ENCODE assay signal across 8 cellular contexts in genomic region chr21:16419188-16419874, GRCh38.
DNase-seq lines count a peak whose midpoint lies in the region; ATAC-seq, FAIRE-seq and TF ChIP-seq lines count a peak whose summit lies in the region.

No MANE protein-coding gene starts in this region.

- no TSS peak for BruUV-seq in GM12878 (replicated peaks; lab: Mats Ljungman, UMichigan)

- SMC1A ChIA-PET in GM12878 (lab: Charles Lee; ENCODE audit: uncharacterized antibody, unreplicated experiment), result interaction anchor here (0.6 kb wide), 1 partner anchor 257 kb away, joined by 3 read pairs; no protein-coding TSS in a partner anchor

- WGBS in GM12878 (ENCODE audit: insufficient coverage, insufficient replicate concordance, low lambda C conversion rate, missing lambda C conversion rate), result 42% methylated on average over 13 of the region's 13 CpGs

- peak overlapping the region; percentile 48 for H3K4me3 ChIP-seq in LNCaP clone FGC (ENCODE audit: low read depth, low read length)
- no peak overlapping the region for H3K4me3 ChIP-seq in GM12878

- peak; percentile 70 for DNase-seq in LNCaP clone FGC (ENCODE audit: low read depth)
- DNase-seq in GM12878 (ENCODE audit: low read depth, low spot score), result no peak
- DNase-seq in kidney tubule cell (ENCODE audit: low spot score), result peak; percentile 61
- peak; percentile 74 for DNase-seq in superior temporal gyrus (ENCODE audit: extremely low spot score)
- no peak for DNase-seq in stimulated activated CD4-positive, alpha-beta T cell treated with anti-CD3 and anti-CD28 coated beads, Interleukin-4, amount 100 ng/mL, for 4 hours
- DNase-seq in activated naive CD4-positive, alpha-beta T cell treated with anti-CD3 and anti-CD28 coated beads, Interleukin-2, amount 50 U/mL, for 72 hours (ENCODE audit: low spot score in 2 of 2), result no peak

- ATAC-seq in GM12878, result peak; percentile 59
- no peak for ATAC-seq in GM21528 (IDR thresholded peaks at IDR 0.05; ENCODE audit: low FRiP score, unreplicated experiment)
- no peak for ATAC-seq in activated naive CD4-positive, alpha-beta T cell treated with anti-CD3 and anti-CD28 coated beads, Interleukin-2, amount 50 U/mL, for 72 hours
- no peak for ATAC-seq in GM21367 (IDR thresholded peaks at IDR 0.05; ENCODE audit: unreplicated experiment)

- no peaks in the 10 kb centered on the region for H3K36me3 ChIP-seq in GM12878 (ENCODE audit: control insufficient read depth in 2 of 2, insufficient read depth in 2 of 2, low read length in 1 of 2)

- H3K9me3 ChIP-seq in GM12878 (replicated peaks; ENCODE audit: control insufficient read depth, insufficient read depth, low read length), result no peaks in the 10 kb centered on the region

- no peak for TF ChIP-seq EP300 in GM12878 (IDR thresholded peaks at IDR 0.05; ENCODE audit: borderline replicate concordance in 1 of 2, control insufficient read depth in 1 of 2, low read depth in 2 of 2, low read length in 2 of 2)

- TF ChIP-seq POLR2A in GM12878 (IDR thresholded peaks at IDR 0.05; ENCODE audit: low read depth, low read length), result no peak

- H3K9ac ChIP-seq in GM12878 (ENCODE audit: control insufficient read depth, insufficient read depth, low read length), result no peak overlapping the region

- H3K27ac Mint-ChIP-seq in activated naive CD4-positive, alpha-beta T cell treated with anti-CD3 and anti-CD28 coated beads, Interleukin-2, amount 50 U/mL, for 72 hours, result no peak overlapping the region

- H3K36me3 Mint-ChIP-seq in activated naive CD4-positive, alpha-beta T cell treated with anti-CD3 and anti-CD28 coated beads, Interleukin-2, amount 50 U/mL, for 72 hours, result no peaks in the 10 kb centered on the region

- no peaks in the 10 kb centered on the region for H4K20me1 ChIP-seq in GM12878 (ENCODE audit: control insufficient read depth, insufficient read depth)

- RAD21 ChIA-PET in GM12878 (lab: Charles Lee; ENCODE audit: unreplicated experiment), result no interaction called here

- no peaks in the 10 kb centered on the region for H3K9me3 Mint-ChIP-seq in activated naive CD4-positive, alpha-beta T cell treated with anti-CD3 and anti-CD28 coated beads, Interleukin-2, amount 50 U/mL, for 72 hours

- no peak for FAIRE-seq in GM12878 (lab: Jason Lieb, UNC)

- TF ChIP-seq RAD21 in GM12878 (IDR thresholded peaks at IDR 0.05; ENCODE audit: insufficient read depth, low read depth, low read length), result no peak

- H3K4me2 ChIP-seq in GM12878 (ENCODE audit: control insufficient read depth, insufficient read depth), result no peak overlapping the region

- POLR2A ChIA-PET in GM12878 (lab: Charles Lee), result no interaction called here

- H3K4me1 ChIP-seq in GM12878 (ENCODE audit: control insufficient read depth, insufficient read depth, low read length), result no peaks in the 10 kb centered on the region

- H3K27me3 ChIP-seq in GM12878 (replicated peaks in 1 of 2; ENCODE audit: control insufficient read depth in 2 of 2, insufficient read depth in 2 of 2, low read length in 1 of 2), result no peaks in the 10 kb centered on the region

- H3K79me2 ChIP-seq in GM12878 (ENCODE audit: control insufficient read depth, insufficient read depth, low read length), result no peaks in the 10 kb centered on the region

- in situ Hi-C loops in GM12878 (cut with MboI), result no loop called here

- intact Hi-C loops in GM12878 (cut with micrococcal nuclease; ENCODE audit: unreplicated experiment), result no loop called here

- TF ChIP-seq CTCF in LNCaP clone FGC (IDR thresholded peaks at IDR 0.05; ENCODE audit: control insufficient read depth, extremely low read depth, insufficient read depth) (no peak), GM12878 (IDR thresholded peaks at IDR 0.05 in 2 of 3, conservative IDR thresholded peaks at IDR 0.05 in 1 of 3; ENCODE audit: control insufficient read depth in 2 of 3, extremely low read depth in 1 of 3, insufficient read depth in 1 of 3, low read depth in 3 of 3, low read length in 3 of 3) (no peak)

- no peak overlapping the region for H3K27ac ChIP-seq in GM12878 (ENCODE audit: control insufficient read depth, insufficient read depth)

- CTCF ChIA-PET in GM12878 (lab: Yijun Ruan, JAX), result no interaction called here

- no peak overlapping the region for H2AFZ ChIP-seq in GM12878 (ENCODE audit: control insufficient read depth, low read depth, low read length)

TF ChIP-seq in GM12878, 131 proteins besides CTCF, POLR2A, EP300 and RAD21:
- TF ChIP-seq IKZF1 (conservative IDR thresholded peaks at IDR 0.05) (no peak), CBX5 (IDR thresholded peaks at IDR 0.05; ENCODE audit: low read depth) (no peak), SMAD5 (IDR thresholded peaks at IDR 0.05; ENCODE audit: low read depth) (no peak), ZNF622 (IDR thresholded peaks at IDR 0.05) (no peak), MTA3 (IDR thresholded peaks at IDR 0.05; ENCODE audit: borderline replicate concordance, low read length) (no peak), MEF2B (IDR thresholded peaks at IDR 0.05; ENCODE audit: partially characterized antibody, poor library complexity, severe bottlenecking) (no peak), MTA2 (IDR thresholded peaks at IDR 0.05; ENCODE audit: low read depth) (no peak), ZBTB33 (IDR thresholded peaks at IDR 0.05) (no peak), HCFC1 (IDR thresholded peaks at IDR 0.05; ENCODE audit: low read length) (no peak), ZNF274 (IDR thresholded peaks at IDR 0.05; ENCODE audit: insufficient read depth, insufficient read length) (no peak), EED (IDR thresholded peaks at IDR 0.05; ENCODE audit: low read depth) (no peak), YY1 (IDR thresholded peaks at IDR 0.05; ENCODE audit: low read depth, low read length) (no peak), YBX1 (IDR thresholded peaks at IDR 0.05) (no peak), NFXL1 (IDR thresholded peaks at IDR 0.05; ENCODE audit: borderline replicate concordance) (no peak), POU2F2 (IDR thresholded peaks at IDR 0.05; ENCODE audit: borderline replicate concordance, low read depth, low read length) (no peak), PAX5 (IDR thresholded peaks at IDR 0.05; ENCODE audit: borderline replicate concordance, low read depth, low read length) (no peak), ZNF384 (IDR thresholded peaks at IDR 0.05; ENCODE audit: borderline replicate concordance, low read depth, low read length) (no peak), STAT3 (IDR thresholded peaks at IDR 0.05; ENCODE audit: low read depth, low read length) (no peak), BRCA1 (IDR thresholded peaks at IDR 0.05; ENCODE audit: low read depth, low read length) (no peak)
TF ChIP-seq in GM12878: peak in this region for 0.

Comparison
In these comparisons a context has a peak if more than half of its experiments do, and no peak if none do; other contexts are left out.
1. DNase-seq: peak in LNCaP clone FGC (single experiment), kidney tubule cell (single experiment) and superior temporal gyrus (single experiment); none in GM12878 (single experiment), stimulated activated CD4-positive, alpha-beta T cell treated with anti-CD3 and anti-CD28 coated beads, Interleukin-4, amount 100 ng/mL, for 4 hours (0 of 2) and activated naive CD4-positive, alpha-beta T cell treated with anti-CD3 and anti-CD28 coated beads, Interleukin-2, amount 50 U/mL, for 72 hours (0 of 2).